In the genomic region with DNA sequence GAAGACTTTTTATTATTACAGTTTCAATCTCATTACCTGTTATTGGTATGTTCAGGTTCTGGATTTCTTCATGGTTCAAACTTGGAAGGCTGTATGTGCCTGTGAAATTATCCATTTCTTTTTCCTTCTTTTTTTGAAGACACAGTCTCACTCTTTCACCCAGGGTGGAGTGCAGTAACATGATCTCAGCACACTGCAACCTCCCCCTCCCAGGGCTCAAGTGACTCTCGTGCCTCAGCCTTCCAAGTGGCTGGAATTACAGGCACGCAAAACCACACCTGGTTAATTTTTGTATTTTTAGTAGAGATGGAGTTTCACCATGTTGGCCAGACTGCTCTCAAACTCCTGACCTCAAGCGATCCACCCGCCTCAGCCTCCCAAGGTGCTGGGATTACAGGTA, we compare ENCODE assay signal across 20 cellular contexts. TPM values are rescaled to one million over a fixed set of nuclear protein-coding genes. Genes with fewer than 3 reads are reported as not detected.
"Had no signal": no experiment of that assay in that cellular context is flagged by ENCODE, and none has a peak within 500 bp of the region (broad histone marks: within the 10 kb centered on the region; RNA-seq: fewer than 3 reads in every experiment).

No MANE protein-coding gene starts in this region.

RNA-seq across cellular contexts. Expression of a gene that starts 52.3 kb away (rescaled TPM):
- total RNA-seq: activated naive CD4-positive, alpha-beta T cell treated with anti-CD3 and anti-CD28 coated beads for 36 hours; activated naive CD4-positive, alpha-beta T cell treated with anti-CD3 and anti-CD28 coated beads, Interleukin-2, amount 50 U/mL, for 72 hours; activated naive CD8-positive, alpha-beta T cell treated with anti-CD3 and anti-CD28 coated beads for 36 hours; activated naive CD8-positive, alpha-beta T cell treated with anti-CD3 and anti-CD28 coated beads, Interleukin-2, amount 10 ng/mL, durations not matched to agents 7 days and 5 days; activated T-cell treated with anti-CD3 and anti-CD28 coated beads, Interleukin-2, amount 50 U/mL, for 4 hours; activated T-cell treated with anti-CD3 and anti-CD28 coated beads, Interleukin-2, amount 50 U/mL, for 72 hours; activated T-helper 1 cell treated with anti-CD3 and anti-CD28 coated beads, Interleukin-12 subunit alpha, Interleukin-12 subunit beta, Interleukin-2, Interleukin-4 antibody, amounts not matched to agents 30 ng/mL and 10 ng/mL and 1 ng/mL, durations not matched to agents 14 hours and 24 hours and 36 hours; activated T-helper 17 cell treated with anti-CD3 and anti-CD28 coated beads, Interleukin-2, amount 50 U/mL, for 72 hours; activated T-helper 2 cell treated with anti-CD3 and anti-CD28 coated beads, Interferon-gamma antibody, Interleukin-2, Interleukin-4, amounts not matched to agents 10 μg/mL and 5 μg/mL and 100 μg/mL, durations not matched to agents 14 hours and 24 hours and 36 hours; adrenal gland; aorta; ascending aorta; astrocyte; body of pancreas; breast epithelium; bronchial epithelial cell; cardiac muscle cell; cardiac septum; cerebellum; chondrocyte had no signal
- polyA plus RNA-seq: adrenal gland, aorta, cardiac muscle cell had no signal
